Comparison of ENCODE assay signal across 8 cellular contexts in the genomic region with DNA sequence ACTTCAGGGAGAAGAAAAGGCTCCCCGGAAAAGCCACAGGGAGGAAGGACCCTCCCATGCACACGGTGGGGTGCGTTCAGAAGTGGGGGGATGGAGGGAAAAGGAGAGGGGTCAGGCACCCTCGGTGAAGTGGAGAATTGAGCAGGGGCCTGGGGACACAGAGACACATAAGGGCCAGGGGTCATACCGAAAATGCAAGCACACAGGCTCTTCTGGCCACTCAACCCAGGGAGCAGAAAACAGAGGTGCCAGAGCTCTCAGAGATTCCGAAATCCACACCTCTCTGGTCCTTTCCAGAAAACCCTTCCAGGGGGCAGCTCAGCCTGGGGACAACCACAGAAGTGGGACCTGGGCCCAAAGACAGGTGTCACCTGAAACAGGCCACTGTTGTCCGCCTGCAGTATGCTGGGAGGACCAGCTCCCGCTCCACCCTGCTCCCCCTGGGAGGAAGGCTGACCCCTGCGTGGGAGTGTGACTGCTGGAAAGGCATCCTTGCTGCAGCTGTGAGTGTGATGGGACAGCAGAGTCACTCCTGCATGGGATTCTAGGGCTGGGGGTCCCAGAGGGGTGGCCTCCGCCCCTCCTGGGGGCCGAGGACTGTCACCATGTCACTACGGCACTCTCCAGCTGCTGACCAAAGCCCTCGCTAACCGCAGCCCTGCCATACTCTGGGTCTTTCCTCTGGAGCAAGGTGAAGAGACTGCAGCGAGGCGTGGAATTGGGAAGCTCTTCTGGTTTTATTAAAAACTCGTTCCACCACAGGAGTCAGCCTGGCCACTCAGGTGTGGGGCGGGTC.
DNase-seq lines count a peak whose midpoint lies in the region; ATAC-seq and TF ChIP-seq lines count a peak whose summit lies in the region.

No MANE protein-coding gene starts in this region.

- H3K27ac ChIP-seq in AG04450 (ENCODE audit: low read depth, low read length) (peak overlapping the region; percentile 21), HUES48 (ENCODE audit: low read depth, low read length) (peak overlapping the region; percentile 86), neural cell (ENCODE audit: low read length) (peak overlapping the region; percentile 87)

- peaks cover 16% of the 10 kb centered on the region for H3K4me1 ChIP-seq in HUES48 (ENCODE audit: control insufficient read depth, insufficient read depth, low read length)

- H3K27me3 ChIP-seq in AG04450 (ENCODE audit: control insufficient read depth, insufficient read depth, low read length) (no peaks in the 10 kb centered on the region), HUES48 (ENCODE audit: control insufficient read depth, insufficient read depth, low read length) (peaks cover 6% of the 10 kb centered on the region; the same call in 1 of the 2 replicates), neural cell (ENCODE audit: insufficient read depth, low read depth, low read length) (no peaks in the 10 kb centered on the region)

- no peaks in the 10 kb centered on the region for H3K9me2 ChIP-seq in neural cell (ENCODE audit: insufficient read depth, low read length)

- TF ChIP-seq RAD21 in neural cell (conservative IDR thresholded peaks at IDR 0.05): peak; percentile 1

- peak overlapping the region; percentile 27 for H2AFZ ChIP-seq in neural cell (ENCODE audit: low read depth, low read length)

- intact Hi-C loops in head of caudate nucleus (cut with DNase I): no loop called here

- peak overlapping the region; percentile 30 for H3K4me2 ChIP-seq in neural cell (ENCODE audit: low read length)

- H3F3A ChIP-seq in neural cell (ENCODE audit: insufficient read depth, low read length, poor library complexity, severe bottlenecking): no peaks in the 10 kb centered on the region

- POLR2A ChIA-PET in AG04450 (lab: Yijun Ruan, JAX): no interaction called here

- TF ChIP-seq CTCF in AG04450 (IDR thresholded peaks at IDR 0.05; ENCODE audit: low read depth, low read length) (no peak), epithelial cell of esophagus (IDR thresholded peaks at IDR 0.05; ENCODE audit: insufficient read depth, low read depth, low read length, missing control alignments) (no peak), neural cell (IDR thresholded peaks at IDR 0.05; ENCODE audit: poor library complexity, severe bottlenecking) (no peak)

- no peak for DNase-seq in AG04450 (ENCODE audit: low read depth, low spot score)
- DNase-seq in epithelial cell of esophagus (ENCODE audit: low read depth): no peak
- DNase-seq in head of caudate nucleus: no peak

- CTCF ChIA-PET in AG04450 (lab: Charles Lee): no interaction called here

- H3K36me3 ChIP-seq in HUES48 (ENCODE audit: control insufficient read depth, insufficient read depth, low read length): no peaks in the 10 kb centered on the region
- no peaks in the 10 kb centered on the region for H3K36me3 ChIP-seq in neural cell (ENCODE audit: insufficient read depth, low read length)

- H4K20me1 ChIP-seq in neural cell (ENCODE audit: insufficient read depth): no peaks in the 10 kb centered on the region

- H3K9ac ChIP-seq in HUES48 (ENCODE audit: low read depth, low read length) (peak overlapping the region; percentile 83; the same call in 1 of the 2 replicates), neural cell (ENCODE audit: low read length) (peak overlapping the region; percentile 70)

- H3K4me3 ChIP-seq in AG04450 (ENCODE audit: low read depth, low read length): peak overlapping the region; percentile 43
- H3K4me3 ChIP-seq in HUES48 (ENCODE audit: low read depth, low read length): peak overlapping the region; percentile 61
- peak overlapping the region; percentile 46 for H3K4me3 ChIP-seq in epithelial cell of esophagus (ENCODE audit: low read length)
- peak overlapping the region; percentile 50 for H3K4me3 ChIP-seq in neural cell (ENCODE audit: low read length)

- no peaks in the 10 kb centered on the region; the same call in 1 of the 2 replicates for H3K9me3 ChIP-seq in AG04450 (ENCODE audit: control insufficient read depth, insufficient read depth, low read length)
- no peaks in the 10 kb centered on the region for H3K9me3 ChIP-seq in HUES48 (ENCODE audit: control insufficient read depth, insufficient read depth, low read length)
- no peaks in the 10 kb centered on the region for H3K9me3 ChIP-seq in neural cell (ENCODE audit: low read length)

- ATAC-seq in GM21576 (IDR thresholded peaks at IDR 0.05; ENCODE audit: unreplicated experiment): no peak
- ATAC-seq in GM21786 (IDR thresholded peaks at IDR 0.05; ENCODE audit: unreplicated experiment): no peak
- no peak for ATAC-seq in HG03045 (IDR thresholded peaks at IDR 0.05; ENCODE audit: unreplicated experiment)

- peak; percentile 4 for TF ChIP-seq EP300 in neural cell (conservative IDR thresholded peaks at IDR 0.05; ENCODE audit: poor library complexity, severe bottlenecking)

- no peaks in the 10 kb centered on the region for H3K79me2 ChIP-seq in neural cell (replicated peaks; ENCODE audit: insufficient read depth, low read length)

TF ChIP-seq in neural cell, 6 proteins besides CTCF, POLR2A, EP300 and RAD21:
- TF ChIP-seq POLR2AphosphoS5 (IDR thresholded peaks at IDR 0.05): no peak
- no peak for TF ChIP-seq REST (IDR thresholded peaks at IDR 0.05; ENCODE audit: borderline replicate concordance)
- TF ChIP-seq EZH2 (IDR thresholded peaks at IDR 0.05; ENCODE audit: borderline replicate concordance, insufficient read depth, low read length, poor library complexity, severe bottlenecking): no peak
- no peak for TF ChIP-seq SMC3 (conservative IDR thresholded peaks at IDR 0.05; ENCODE audit: poor library complexity)
- TF ChIP-seq TAF1 (IDR thresholded peaks at IDR 0.05; ENCODE audit: low read depth): no peak
- TF ChIP-seq MXI1 (conservative IDR thresholded peaks at IDR 0.05; ENCODE audit: poor library complexity, severe bottlenecking): no peak

Comparison
In these comparisons a context has a peak if more than half of its experiments do, and no peak if none do; other contexts are left out.
1. H3K27ac ChIP-seq: peak in every context shown above with its lines; median percentile 87 in neural cell; 86 in HUES48; 21 in AG04450.